Comparison of ENCODE assay signal across 10 cellular contexts in genomic region chr3:12837295-12837986, GRCh38. TPM values are rescaled to one million over a fixed set of nuclear protein-coding genes. Genes with fewer than 3 reads are reported as not detected.
DNase-seq lines count a peak whose midpoint lies in the region; ATAC-seq and TF ChIP-seq lines count a peak whose summit lies in the region.
"Had no signal": no experiment of that assay in that cellular context is flagged by ENCODE, and none has a peak within 500 bp of the region (broad histone marks: within the 10 kb centered on the region; RNA-seq: fewer than 3 reads in every experiment).

No MANE protein-coding gene starts in this region.

- TF ChIP-seq CTCF in 22Rv1 (IDR thresholded peaks at IDR 0.05) (no peak), DND-41 (IDR thresholded peaks at IDR 0.05; ENCODE audit: borderline replicate concordance, extremely low read depth, low read length, poor library complexity, severe bottlenecking) (no peak), prostate gland (IDR thresholded peaks at IDR 0.05) (no peak)

- peak overlapping the region; percentile 3; the same call in 1 of the 2 replicates for H3K27ac ChIP-seq in 22Rv1
- H3K27ac ChIP-seq in DND-41 (ENCODE audit: low read length): no peak overlapping the region
- H3K27ac ChIP-seq in prostate gland: no peak overlapping the region

- H3K27me3 ChIP-seq in DND-41 (ENCODE audit: insufficient read depth, low read length, poor library complexity) (no peaks in the 10 kb centered on the region), iPS-15b (ENCODE audit: control insufficient read depth, insufficient read depth, low read length) (no peaks in the 10 kb centered on the region), prostate gland (replicated peaks; ENCODE audit: insufficient read depth) (no peaks in the 10 kb centered on the region)

- peaks cover 11% of the 10 kb centered on the region for H3K36me3 Mint-ChIP-seq in T-helper 17 cell (ENCODE audit: low read depth)

- H3K36me3 ChIP-seq in DND-41 (ENCODE audit: insufficient read depth, low read length): peaks cover 89% of the 10 kb centered on the region
- H3K36me3 ChIP-seq in iPS-15b (ENCODE audit: control insufficient read depth, insufficient read depth, low read length): peaks cover 66% of the 10 kb centered on the region
- H3K36me3 ChIP-seq in prostate gland: peaks cover 7 to 35% of the 10 kb centered on the region in 2 donors

- no peak for TF ChIP-seq POLR2A in prostate gland (IDR thresholded peaks at IDR 0.05)

- H3K4me3 Mint-ChIP-seq in T-helper 17 cell: no peak overlapping the region

- H3K9me3 ChIP-seq in DND-41 (ENCODE audit: insufficient read depth, low read length, severe bottlenecking) (no peaks in the 10 kb centered on the region), T-helper 17 cell (ENCODE audit: control insufficient read depth, low read length, poor library complexity, severe bottlenecking) (no peaks in the 10 kb centered on the region), iPS-15b (ENCODE audit: control insufficient read depth, insufficient read depth, low read length) (no peaks in the 10 kb centered on the region), prostate gland (no peaks in the 10 kb centered on the region)

- H3K4me1 ChIP-seq in DND-41 (ENCODE audit: insufficient read depth, low read length): peaks cover 39% of the 10 kb centered on the region
- H3K4me1 ChIP-seq in iPS-15b (ENCODE audit: control insufficient read depth, insufficient read depth, low read length): peaks cover 8% of the 10 kb centered on the region
- H3K4me1 ChIP-seq in prostate gland (replicated peaks): peaks cover 14% of the 10 kb centered on the region

- no peaks in the 10 kb centered on the region for H3K27me3 Mint-ChIP-seq in T-helper 17 cell

- H3K9ac ChIP-seq in DND-41 (ENCODE audit: low read depth, low read length): no peak overlapping the region
- H3K9ac ChIP-seq in iPS-15b (ENCODE audit: low read depth, low read length): peak overlapping the region; percentile 38

- no peak for DNase-seq in DND-41
- DNase-seq in T-helper 17 cell: no peak
- no peak for DNase-seq in prostate gland (ENCODE audit: low spot score)
- no peak for DNase-seq in NCI-H446 treated with DMSO at 0.1 percent for 48 hours (lab: John Stamatoyannopoulos, UW)
- DNase-seq: amniotic stem cell, NCI-H2171 had no signal

- peaks cover 60% of the 10 kb centered on the region for H3K79me2 ChIP-seq in DND-41 (ENCODE audit: insufficient read depth, low read length)

- H2AFZ ChIP-seq in DND-41 (ENCODE audit: low read depth, low read length): no peak overlapping the region

- 60% methylated on average over 6 of the region's 6 CpGs for WGBS in prostate gland

- H3K4me3 ChIP-seq in DND-41 (ENCODE audit: low read depth in 1 of 2, low read length in 2 of 2) (peak overlapping the region in 1 of 2 experiments; percentile 94; a peak in 1 of 4 replicates), iPS-15b (ENCODE audit: low read depth, low read length) (peak overlapping the region; percentile 22), prostate gland (no peak overlapping the region)

- H3K27ac Mint-ChIP-seq in T-helper 17 cell: peak overlapping the region; percentile 99

- H3K4me1 Mint-ChIP-seq in T-helper 17 cell: peaks cover 42% of the 10 kb centered on the region

- ATAC-seq in DND-41 (ENCODE audit: insufficient read depth, low read depth) (no peak), T-helper 17 cell (no peak), GM18519 (IDR thresholded peaks at IDR 0.05; ENCODE audit: low FRiP score, unreplicated experiment) (no peak), HG03457 (IDR thresholded peaks at IDR 0.05; ENCODE audit: unreplicated experiment) (no peak)

- intact Hi-C loops in prostate gland (cut with DNase I): loop anchor here (10.0 kb wide), 2 partner anchors 133 to 283 kb away; partner anchors contain the start of gene MKRN2

- peak overlapping the region; percentile 82 for H3K4me2 ChIP-seq in DND-41 (ENCODE audit: insufficient read depth, low read length)

- H4K20me1 ChIP-seq in DND-41 (ENCODE audit: insufficient read depth, low read length): peaks cover 78% of the 10 kb centered on the region

RNA-seq across cellular contexts. Expression of gene RPL32, which starts 3.9 kb away (rescaled TPM):
- 1,000 to 10,000 TPM; 3,315 to 3,401 TPM for total RNA-seq in T-helper 17 cell
- 1,000 to 10,000 TPM in 1 of 2 donors, 100 to 1,000 TPM in 1; 851 to 1,881 TPM for total RNA-seq in prostate gland

RNA-seq across cellular contexts. Expression of gene CAND2, which starts 41.0 kb away (rescaled TPM):
- total RNA-seq in T-helper 17 cell (1 to 10 TPM; 1.2 to 1.6 TPM), prostate gland (10 to 100 TPM in 1 of 2 donors, 1 to 10 TPM in 1; 8.4 to 86.3 TPM)
